Comparison of ENCODE assay signal across 16 cellular contexts in the genomic region with DNA sequence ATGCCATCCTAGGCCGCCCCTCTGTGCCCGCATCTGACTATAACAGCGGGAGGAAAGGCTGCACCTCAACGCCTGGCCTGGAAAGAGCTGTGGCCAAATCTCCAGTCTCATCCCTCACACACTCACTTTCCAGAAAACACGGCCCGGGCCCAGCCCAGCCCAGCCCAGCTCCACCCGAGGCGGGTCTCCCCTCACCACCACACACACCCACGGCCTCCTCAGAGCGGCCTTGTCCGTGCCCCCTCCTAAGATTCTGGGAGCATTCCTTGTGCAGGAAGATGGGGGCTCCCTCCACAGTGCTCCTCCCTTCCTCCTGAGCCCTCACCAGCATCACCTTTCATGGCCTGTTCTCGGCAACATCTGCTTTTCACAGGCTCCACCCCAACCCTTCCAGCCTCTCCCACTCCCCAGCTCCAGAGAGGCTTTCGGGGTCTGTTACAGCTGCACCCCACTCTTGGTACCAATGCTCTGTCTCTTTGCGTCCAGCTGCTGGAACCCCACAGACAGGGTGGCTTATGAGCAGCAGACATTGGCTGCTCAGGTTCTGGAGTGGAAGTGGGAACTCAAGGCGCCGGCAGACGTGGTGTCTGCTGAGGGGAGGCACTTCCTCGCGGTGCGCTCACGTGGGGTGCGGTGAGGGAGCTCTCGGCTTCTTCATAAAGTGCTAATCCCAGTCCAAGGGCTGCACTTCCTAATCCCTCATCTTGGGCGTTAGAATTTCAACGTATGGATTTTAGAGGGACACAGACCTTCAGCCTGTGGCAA.
A peak's percentile ranks its signal among the peaks of the same experiment; 100 is the strongest.
DNase-seq lines count a peak whose midpoint lies in the region; ATAC-seq, FAIRE-seq and TF ChIP-seq lines count a peak whose summit lies in the region.
"Had no signal": no experiment of that assay in that cellular context is flagged by ENCODE, and none has a peak within 500 bp of the region (broad histone marks: within the 10 kb centered on the region; RNA-seq: fewer than 3 reads in every experiment).

No MANE protein-coding gene starts in this region.

- H3K9me3 ChIP-seq in K562 (replicated peaks; ENCODE audit: control insufficient read depth, insufficient read depth, low read depth, low read length) (peaks cover 3% of the 10 kb centered on the region), thyroid gland (no peaks in the 10 kb centered on the region)
- H3K9me3 ChIP-seq: gastroesophageal sphincter had no signal

- peaks cover 6% of the 10 kb centered on the region for H3K9me1 ChIP-seq in K562 (ENCODE audit: control insufficient read depth, insufficient read depth, low read length)

- H3K36me3 ChIP-seq in K562 (ENCODE audit: control insufficient read depth, insufficient read depth, low read length) (peaks cover 28% of the 10 kb centered on the region), thyroid gland (no peaks in the 10 kb centered on the region)
- H3K36me3 ChIP-seq: gastroesophageal sphincter had no signal

- H3K4me2 ChIP-seq in K562 (ENCODE audit: insufficient read depth, low read length): peak overlapping the region; percentile 84

- H3K27me3 ChIP-seq in K562 (ENCODE audit: control insufficient read depth in 2 of 2, insufficient read depth in 2 of 2, low read length in 2 of 2) (no peaks in the 10 kb centered on the region), thyroid gland (no peaks in the 10 kb centered on the region)
- H3K27me3 ChIP-seq: gastroesophageal sphincter had no signal

- TF ChIP-seq POLR2A in K562 (conservative IDR thresholded peaks at IDR 0.05) (no peak), thyroid gland (IDR thresholded peaks at IDR 0.05) (no peak)

- no peak for FAIRE-seq in K562 (lab: Jason Lieb, UNC)
- FAIRE-seq: H54 had no signal

- peaks cover 17% of the 10 kb centered on the region for H3K27me3 Mint-ChIP-seq in mesothelial cell of epicardium (ENCODE audit: low read depth)
- no peaks in the 10 kb centered on the region for H3K27me3 Mint-ChIP-seq in activated CD8-positive, alpha-beta T cell treated with anti-CD3 and anti-CD28 coated beads, Interleukin-2, amount 10 ng/mL, durations not matched to agents 7 days and 5 days (ENCODE audit: low read depth)
- H3K27me3 Mint-ChIP-seq: activated CD4-positive, alpha-beta memory T cell treated with anti-CD3 and anti-CD28 coated beads for 36 hours; activated naive CD8-positive, alpha-beta T cell had no signal

- H3K4me1 ChIP-seq in K562 (replicated peaks in 1 of 2; ENCODE audit: control insufficient read depth in 2 of 2, insufficient read depth in 2 of 2, low read length in 2 of 2): peaks cover 33 to 99% of the 10 kb centered on the region in 2 experiments
- H3K4me1 ChIP-seq in thyroid gland: no peaks in the 10 kb centered on the region
- H3K4me1 ChIP-seq: gastroesophageal sphincter had no signal

- POLR2A ChIA-PET in K562 (lab: Yijun Ruan, JAX): interaction anchor here (0.7 to 1.8 kb wide), 8 partner anchors 9 to 498 kb away, joined by 3 to 11 read pairs (median 4); no protein-coding TSS in a partner anchor
- POLR2A ChIA-PET in activated CD8-positive, alpha-beta T cell treated with anti-CD3 and anti-CD28 coated beads, Interleukin-2, amount 10 ng/mL, durations not matched to agents 7 days and 5 days (lab: Charles Lee): no interaction called here

- peak; percentile 1 for ATAC-seq in K562
- ATAC-seq in activated CD8-positive, alpha-beta T cell treated with anti-CD3 and anti-CD28 coated beads, Interleukin-2, amount 10 ng/mL, durations not matched to agents 7 days and 5 days: no peak
- ATAC-seq in HG03097 (IDR thresholded peaks at IDR 0.05; ENCODE audit: low FRiP score, unreplicated experiment): no peak
- ATAC-seq in HG03159 (IDR thresholded peaks at IDR 0.05; ENCODE audit: unreplicated experiment): no peak
- ATAC-seq: gastroesophageal sphincter had no signal

- H3K9ac ChIP-seq in K562 (ENCODE audit: insufficient read depth in 1 of 2, low read depth in 2 of 2, low read length in 2 of 2): peak overlapping the region; percentile 76 to 97

- in situ Hi-C loops in K562 (cut with MboI): no loop called here

- peaks cover 25% of the 10 kb centered on the region for H3K4me1 Mint-ChIP-seq in mesothelial cell of epicardium
- peaks cover 18% of the 10 kb centered on the region for H3K4me1 Mint-ChIP-seq in activated CD8-positive, alpha-beta T cell treated with anti-CD3 and anti-CD28 coated beads, Interleukin-2, amount 10 ng/mL, durations not matched to agents 7 days and 5 days (ENCODE audit: low read depth)

- 6% methylated on average over 23 of the region's 25 CpGs for WGBS in K562 (ENCODE audit: insufficient coverage, low coverage, missing lambda C conversion rate)
- WGBS in thyroid gland, 2 donors: 95 to 96% methylated on average over 25 of the region's 25 CpGs

- no peak for TF ChIP-seq CTCF in K562 (IDR thresholded peaks at IDR 0.05 in 2 of 3, conservative IDR thresholded peaks at IDR 0.05 in 1 of 3; ENCODE audit: insufficient read depth in 2 of 3, low read depth in 1 of 3, low read length in 3 of 3)
- no peak for TF ChIP-seq CTCF in mesothelial cell of epicardium (IDR thresholded peaks at IDR 0.05; ENCODE audit: unreplicated experiment)
- TF ChIP-seq CTCF in thyroid gland (IDR thresholded peaks at IDR 0.05): no peak

- H3K4me3 ChIP-seq in K562 (peak overlapping the region; percentile 56), thyroid gland (replicated peaks in 1 of 3) (no peak overlapping the region)
- H3K4me3 ChIP-seq: gastroesophageal sphincter had no signal

- no peaks in the 10 kb centered on the region for H3K36me3 Mint-ChIP-seq in mesothelial cell of epicardium
- H3K36me3 Mint-ChIP-seq in activated CD8-positive, alpha-beta T cell treated with anti-CD3 and anti-CD28 coated beads, Interleukin-2, amount 10 ng/mL, durations not matched to agents 7 days and 5 days (ENCODE audit: low read depth): peaks cover 9% of the 10 kb centered on the region
- H3K36me3 Mint-ChIP-seq: activated CD4-positive, alpha-beta memory T cell treated with anti-CD3 and anti-CD28 coated beads for 36 hours; activated naive CD8-positive, alpha-beta T cell had no signal

- H4K20me1 ChIP-seq in K562 (replicated peaks; ENCODE audit: control insufficient read depth, insufficient read depth, low read length): no peaks in the 10 kb centered on the region

- intact Hi-C loops in K562 (cut with micrococcal nuclease): loop anchor here (1.0 to 10.0 kb wide), 3 partner anchors 19 to 249 kb away; no protein-coding TSS in a partner anchor
- intact Hi-C loops in thyroid gland (cut with DNase I): no loop called here

- CTCF ChIA-PET in K562 (lab: Yijun Ruan, JAX; ENCODE audit: low intra/inter-chr PET ratio): no interaction called here
- CTCF ChIA-PET in activated CD8-positive, alpha-beta T cell treated with anti-CD3 and anti-CD28 coated beads, Interleukin-2, amount 10 ng/mL, durations not matched to agents 7 days and 5 days (lab: Charles Lee): no interaction called here

- no peak overlapping the region for H3K4me3 Mint-ChIP-seq in mesothelial cell of epicardium
- H3K4me3 Mint-ChIP-seq in activated CD8-positive, alpha-beta T cell treated with anti-CD3 and anti-CD28 coated beads, Interleukin-2, amount 10 ng/mL, durations not matched to agents 7 days and 5 days: no peak overlapping the region
- H3K4me3 Mint-ChIP-seq: activated CD4-positive, alpha-beta memory T cell treated with anti-CD3 and anti-CD28 coated beads for 36 hours; activated naive CD8-positive, alpha-beta T cell had no signal

- peak overlapping the region; percentile 67 for H2AFZ ChIP-seq in K562 (ENCODE audit: low read depth, low read length)

- DNase-seq in activated effector memory CD4-positive, alpha-beta T cell treated with anti-CD3 and anti-CD28 coated beads, Interleukin-2, amount 50 U/mL, for 16 hours: peak; percentile 58
- no peak for DNase-seq in activated effector memory CD4-positive, alpha-beta T cell treated with Interleukin-2 at 50 U/mL for 16 hours
- no peak for DNase-seq in K562 (ENCODE audit: extremely low read depth in 1 of 4, low spot score in 3 of 4)
- peak; percentile 10 to 34 for DNase-seq in mesothelial cell of epicardium (ENCODE audit: low spot score in 2 of 2, unreplicated experiment in 2 of 2)
- peak; percentile 0 to 1 for DNase-seq in thyroid gland
- no peak for DNase-seq in activated CD8-positive, alpha-beta T cell treated with anti-CD3 and anti-CD28 coated beads, Interleukin-2, amount 10 ng/mL, durations not matched to agents 7 days and 5 days
- DNase-seq: activated CD4-positive, alpha-beta memory T cell treated with anti-CD3 and anti-CD28 coated beads for 36 hours; Kasumi-1; NCI-H1930; NCI-H526 treated with DMSO at 0.1 percent for 48 hours; RPMI8226 had no signal

- H3K27ac ChIP-seq in K562 (ENCODE audit: extremely low read depth, low read depth, low read length): peak overlapping the region; percentile 89
- no peak overlapping the region for H3K27ac ChIP-seq in thyroid gland
- H3K27ac ChIP-seq: gastroesophageal sphincter had no signal

- no peak for TF ChIP-seq RAD21 in K562 (CRISPR knock-in tag; conservative IDR thresholded peaks at IDR 0.05 in 1 of 2, IDR thresholded peaks at IDR 0.05 in 1 of 2)

- BruUV-seq in K562 (replicated peaks; lab: Mats Ljungman, UMichigan): no TSS peak

- H3K27ac Mint-ChIP-seq in mesothelial cell of epicardium: no peak overlapping the region
- no peak overlapping the region for H3K27ac Mint-ChIP-seq in activated CD8-positive, alpha-beta T cell treated with anti-CD3 and anti-CD28 coated beads, Interleukin-2, amount 10 ng/mL, durations not matched to agents 7 days and 5 days
- H3K27ac Mint-ChIP-seq: activated CD4-positive, alpha-beta memory T cell treated with anti-CD3 and anti-CD28 coated beads for 36 hours; activated naive CD8-positive, alpha-beta T cell had no signal

- peaks cover 56% of the 10 kb centered on the region for H3K79me2 ChIP-seq in K562 (ENCODE audit: control insufficient read depth, insufficient read depth, low read length)

- no peaks in the 10 kb centered on the region for H3K9me3 Mint-ChIP-seq in mesothelial cell of epicardium
- no peaks in the 10 kb centered on the region for H3K9me3 Mint-ChIP-seq in activated CD8-positive, alpha-beta T cell treated with anti-CD3 and anti-CD28 coated beads, Interleukin-2, amount 10 ng/mL, durations not matched to agents 7 days and 5 days (ENCODE audit: insufficient read depth)
- H3K9me3 Mint-ChIP-seq: activated CD4-positive, alpha-beta memory T cell treated with anti-CD3 and anti-CD28 coated beads for 36 hours had no signal

- no peak for TF ChIP-seq EP300 in K562 (IDR thresholded peaks at IDR 0.05; ENCODE audit: low read length)

TF ChIP-seq in K562, 482 proteins besides CTCF, POLR2A, EP300 and RAD21 (continues in another document):
- TF ChIP-seq TOE1 (IDR thresholded peaks at IDR 0.05; ENCODE audit: borderline replicate concordance) (no peak), TOE1 (CRISPR knock-in tag; IDR thresholded peaks at IDR 0.05; ENCODE audit: borderline replicate concordance, low read depth) (no peak)

Comparison
In these comparisons a context has a peak if more than half of its experiments do, and no peak if none do; other contexts are left out.
1. DNase-seq: peak in activated effector memory CD4-positive, alpha-beta T cell treated with anti-CD3 and anti-CD28 coated beads, Interleukin-2, amount 50 U/mL, for 16 hours (single experiment), mesothelial cell of epicardium (2 of 2) and thyroid gland (2 of 2); none in activated effector memory CD4-positive, alpha-beta T cell treated with Interleukin-2 at 50 U/mL for 16 hours (single experiment), K562 (0 of 4) and activated CD8-positive, alpha-beta T cell treated with anti-CD3 and anti-CD28 coated beads, Interleukin-2, amount 10 ng/mL, durations not matched to agents 7 days and 5 days (single experiment).